ENCODE assay signal across 26 cellular contexts in genomic region chr9:29816954-29817703, GRCh38.
"Had no signal": no experiment of that assay in that cellular context is flagged by ENCODE, and none has a peak within 500 bp of the region (broad histone marks: within the 10 kb centered on the region; RNA-seq: fewer than 3 reads in every experiment).

No MANE protein-coding gene starts in this region.

- ATAC-seq: left colon; left lung; naive thymus-derived CD8-positive, alpha-beta T cell; pancreas; right cardiac atrium; sciatic nerve had no signal

- H3K27ac ChIP-seq: left lung, lower lobe of right lung, pancreas, prostate gland, skin epidermis, suprapubic skin, thoracic aorta, tibial artery had no signal

- H3K4me3 ChIP-seq: left lung, lower lobe of right lung, pancreas, prostate gland, skin epidermis, suprapubic skin, thoracic aorta, tibial artery had no signal

- H3K4me3 Mint-ChIP-seq: immature natural killer cell; naive thymus-derived CD8-positive, alpha-beta T cell; nephron; neural crest cell; stimulated activated effector memory CD8-positive, alpha-beta T cell treated with anti-CD3 and anti-CD28 coated beads, Interleukin-12 subunit alpha, Interleukin-12 subunit beta, amount 100 ng/mL, for 72 hours; stimulated activated naive CD8-positive, alpha-beta T cell treated with anti-CD3 and anti-CD28 coated beads, Interleukin-15, Interleukin-2, amounts not matched to agents 100 ng/mL and 50 ng/mL, for 24 hours; type B pancreatic cell had no signal

- H3K36me3 Mint-ChIP-seq: stimulated activated effector memory CD8-positive, alpha-beta T cell treated with anti-CD3 and anti-CD28 coated beads, Interleukin-12 subunit alpha, Interleukin-12 subunit beta, amount 100 ng/mL, for 72 hours; type B pancreatic cell had no signal

- H3K27me3 Mint-ChIP-seq: naive thymus-derived CD8-positive, alpha-beta T cell; stimulated activated naive CD8-positive, alpha-beta T cell treated with anti-CD3 and anti-CD28 coated beads, Interleukin-15, Interleukin-2, amounts not matched to agents 100 ng/mL and 50 ng/mL, for 24 hours; type B pancreatic cell had no signal

- H3K27ac Mint-ChIP-seq: immature natural killer cell; naive thymus-derived CD8-positive, alpha-beta T cell; nephron; stimulated activated effector memory CD8-positive, alpha-beta T cell treated with anti-CD3 and anti-CD28 coated beads, Interleukin-12 subunit alpha, Interleukin-12 subunit beta, amount 100 ng/mL, for 72 hours; stimulated activated naive CD8-positive, alpha-beta T cell treated with anti-CD3 and anti-CD28 coated beads, Interleukin-15, Interleukin-2, amounts not matched to agents 100 ng/mL and 50 ng/mL, for 24 hours; type B pancreatic cell had no signal

- H3K4me1 ChIP-seq: left lung, lower lobe of right lung, pancreas, prostate gland, suprapubic skin, tibial artery had no signal

- H3K27me3 ChIP-seq: left lung, pancreas, suprapubic skin, tibial artery had no signal

- H3K4me1 Mint-ChIP-seq: immature natural killer cell; naive thymus-derived CD8-positive, alpha-beta T cell; nephron; neural crest cell; stimulated activated effector memory CD8-positive, alpha-beta T cell treated with anti-CD3 and anti-CD28 coated beads, Interleukin-12 subunit alpha, Interleukin-12 subunit beta, amount 100 ng/mL, for 72 hours had no signal

- DNase-seq: hypothalamus; immature natural killer cell; kidney; left colon; left lung; lower lobe of right lung; mesendoderm; naive thymus-derived CD8-positive, alpha-beta T cell; nucleus accumbens; pancreas; posterior cingulate gyrus; retina; right cardiac atrium; stimulated activated CD4-positive, alpha-beta T cell treated with anti-CD3 and anti-CD28 coated beads, Interleukin-4, amount 100 ng/mL, for 24 hours; stimulated activated naive CD4-positive, alpha-beta T cell; tibial artery had no signal

- H3K36me3 ChIP-seq: left lung, lower lobe of right lung, pancreas, prostate gland, suprapubic skin, thoracic aorta, tibial artery had no signal

- H3K9me3 ChIP-seq: pancreas, prostate gland, thoracic aorta had no signal
